7 cellular contexts compared by ENCODE assay signal in the genomic region with DNA sequence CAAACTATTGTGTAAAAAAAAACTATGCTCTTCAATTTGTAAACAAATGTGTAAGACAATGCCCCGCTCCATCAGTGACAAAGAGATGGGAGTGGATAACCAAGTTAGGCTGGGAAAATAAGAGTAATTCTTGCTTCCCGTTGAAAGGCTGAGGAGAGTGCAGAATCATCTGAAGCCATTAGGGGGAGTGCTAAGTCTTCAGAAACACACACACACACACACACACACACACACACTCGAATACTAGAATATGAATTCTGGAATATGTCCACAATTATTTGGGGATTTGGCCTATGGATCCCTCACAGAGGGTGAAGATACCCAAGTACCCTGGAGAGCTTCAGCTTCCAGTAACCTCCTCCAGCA. TPM values are rescaled to one million over a fixed set of nuclear protein-coding genes. Genes with fewer than 3 reads are reported as not detected.
A peak's percentile ranks its signal among the peaks of the same experiment; 100 is the strongest.
DNase-seq lines count a peak whose midpoint lies in the region; ATAC-seq, FAIRE-seq and TF ChIP-seq lines count a peak whose summit lies in the region.

No MANE protein-coding gene starts in this region.

- no peaks in the 10 kb centered on the region for H3K79me2 ChIP-seq in HCT116 (ENCODE audit: insufficient read depth, low read length)

- H3K27ac ChIP-seq in HCT116 (ENCODE audit: low read depth, low read length) (no peak overlapping the region), kidney (ENCODE audit: low read depth in 2 of 2, low read length in 2 of 2) (no peak overlapping the region)

- intact Hi-C loops in HCT116 (cut with micrococcal nuclease) (loop anchor here (1.0 to 10.0 kb wide), 6 partner anchors 45 to 1035 kb away; no protein-coding TSS in a partner anchor), kidney (cut with DNase I) (loop anchor here (10.0 kb wide), 1 partner anchor 173 kb away; no protein-coding TSS in a partner anchor)

- H3K4me3 ChIP-seq in HCT116 (replicated peaks in 1 of 2; ENCODE audit: low read depth in 1 of 2, low read length in 2 of 2): no peak overlapping the region
- no peak overlapping the region for H3K4me3 ChIP-seq in astrocyte of the cerebellum (ENCODE audit: low read depth, low read length)
- H3K4me3 ChIP-seq in kidney (ENCODE audit: low read length in 2 of 2): no peak overlapping the region

- CTCF ChIA-PET in HCT116 (lab: Charles Lee): interaction anchor here (0.9 to 1.7 kb wide), 7 partner anchors 9 to 421 kb away, joined by 3 to 19 read pairs (median 7); no protein-coding TSS in a partner anchor

- POLR2A ChIA-PET in HCT116 (lab: Charles Lee): no interaction called here

- H2AFZ ChIP-seq in HCT116 (ENCODE audit: low read depth, low read length, poor library complexity, severe bottlenecking): no peak overlapping the region

- H3K27me3 ChIP-seq in HCT116 (ENCODE audit: insufficient read depth, low read length): 0 out of 2 replicates have a peak, but pooled peaks cover 13% of the 10 kb centered on the region

- H3K9ac ChIP-seq in HCT116 (ENCODE audit: low read length) (no peak overlapping the region), kidney (ENCODE audit: low read length in 2 of 2) (no peak overlapping the region)

- peak; percentile 69 for DNase-seq in ELF-1 (ENCODE audit: low read depth, low spot score)
- DNase-seq in HCT116 (ENCODE audit: low read depth, low spot score): peak; percentile 72
- DNase-seq in NCI-H345 (lab: John Stamatoyannopoulos, UW): peak; percentile 72
- DNase-seq in astrocyte of the cerebellum (ENCODE audit: low read depth): peak; percentile 76
- DNase-seq in kidney: no peak

- peak overlapping the region; percentile 29; the same call in 1 of the 2 replicates for H3K4me2 ChIP-seq in HCT116 (ENCODE audit: low read length)

- no peaks in the 10 kb centered on the region for H4K20me1 ChIP-seq in HCT116 (ENCODE audit: insufficient read depth)

- TF ChIP-seq POLR2A in HCT116 (IDR thresholded peaks at IDR 0.05; ENCODE audit: borderline replicate concordance, extremely low read depth, insufficient read depth, insufficient read length): no peak

- H3K9me2 ChIP-seq in HCT116 (ENCODE audit: insufficient read depth): no peaks in the 10 kb centered on the region

- TF ChIP-seq CTCF in HCT116 (IDR thresholded peaks at IDR 0.05 in 2 of 3, conservative IDR thresholded peaks at IDR 0.05 in 1 of 3; ENCODE audit: borderline replicate concordance in 1 of 3, insufficient read depth in 1 of 3, low read depth in 2 of 3, low read length in 2 of 3) (peak; percentile 56 to 72 (median 72)), astrocyte of the cerebellum (IDR thresholded peaks at IDR 0.05; ENCODE audit: low read depth, low read length, missing control alignments) (peak; percentile 77), kidney (IDR thresholded peaks at IDR 0.05; ENCODE audit: borderline replicate concordance, extremely low read depth, insufficient read depth) (peak; percentile 41)

- BruUV-seq in HCT116 (replicated peaks; lab: Mats Ljungman, UMichigan): no TSS peak

- TF ChIP-seq RAD21 in HCT116 (IDR thresholded peaks at IDR 0.05; ENCODE audit: low read depth): peak; percentile 77

- H3K36me3 ChIP-seq in HCT116 (ENCODE audit: control insufficient read depth in 1 of 2, insufficient read depth in 2 of 2, low read length in 2 of 2): no peaks in the 10 kb centered on the region
- no peaks in the 10 kb centered on the region for H3K36me3 ChIP-seq in kidney (ENCODE audit: control insufficient read depth in 1 of 2, insufficient read depth in 2 of 2, low read length in 2 of 2)

- no peak for FAIRE-seq in kidney (lab: Jason Lieb, UNC)

- RAD21 ChIA-PET in HCT116 (lab: Charles Lee; ENCODE audit: low non-redundant PET in 1 of 2, low total read pairs in 2 of 2, uncharacterized antibody in 2 of 2, unreplicated experiment in 2 of 2): interaction anchor here in 1 of 2 experiments (0.6 to 0.9 kb wide), 2 partner anchors 30 to 194 kb away, joined by 3 read pairs; no protein-coding TSS in a partner anchor

- H3K4me1 ChIP-seq in HCT116 (ENCODE audit: control insufficient read depth in 1 of 2, insufficient read depth in 2 of 2, low read length in 2 of 2): peaks cover 2 to 4% of the 10 kb centered on the region in 2 experiments; a peak in 3 of 4 replicates
- H3K4me1 ChIP-seq in kidney (ENCODE audit: control insufficient read depth in 1 of 2, insufficient read depth in 1 of 2, low read depth in 1 of 2, low read length in 2 of 2): peaks cover 4 to 10% of the 10 kb centered on the region in 2 donors

- in situ Hi-C loops in astrocyte of the cerebellum (cut with HindIII; ENCODE audit: low sequenced_read_pairs): loop anchor here (5.0 kb wide), 1 partner anchor 215 kb away; a partner anchor contains a TSS

- peak; percentile 84 for ATAC-seq in HCT116
- ATAC-seq in HG03521 (IDR thresholded peaks at IDR 0.05; ENCODE audit: unreplicated experiment): no peak
- no peak for ATAC-seq in GM19452 (IDR thresholded peaks at IDR 0.05; ENCODE audit: unreplicated experiment)

- H3K9me3 ChIP-seq in HCT116 (ENCODE audit: control insufficient read depth in 1 of 2, insufficient read depth in 1 of 2, low read depth in 1 of 2, low read length in 2 of 2) (no peaks in the 10 kb centered on the region), kidney (ENCODE audit: control insufficient read depth in 1 of 2, low read length in 2 of 2) (peaks cover 0 to 4% of the 10 kb centered on the region in 2 donors)

TF ChIP-seq in HCT116, 20 proteins besides CTCF, POLR2A, EP300 and RAD21:
- TF ChIP-seq, protein P1, sequence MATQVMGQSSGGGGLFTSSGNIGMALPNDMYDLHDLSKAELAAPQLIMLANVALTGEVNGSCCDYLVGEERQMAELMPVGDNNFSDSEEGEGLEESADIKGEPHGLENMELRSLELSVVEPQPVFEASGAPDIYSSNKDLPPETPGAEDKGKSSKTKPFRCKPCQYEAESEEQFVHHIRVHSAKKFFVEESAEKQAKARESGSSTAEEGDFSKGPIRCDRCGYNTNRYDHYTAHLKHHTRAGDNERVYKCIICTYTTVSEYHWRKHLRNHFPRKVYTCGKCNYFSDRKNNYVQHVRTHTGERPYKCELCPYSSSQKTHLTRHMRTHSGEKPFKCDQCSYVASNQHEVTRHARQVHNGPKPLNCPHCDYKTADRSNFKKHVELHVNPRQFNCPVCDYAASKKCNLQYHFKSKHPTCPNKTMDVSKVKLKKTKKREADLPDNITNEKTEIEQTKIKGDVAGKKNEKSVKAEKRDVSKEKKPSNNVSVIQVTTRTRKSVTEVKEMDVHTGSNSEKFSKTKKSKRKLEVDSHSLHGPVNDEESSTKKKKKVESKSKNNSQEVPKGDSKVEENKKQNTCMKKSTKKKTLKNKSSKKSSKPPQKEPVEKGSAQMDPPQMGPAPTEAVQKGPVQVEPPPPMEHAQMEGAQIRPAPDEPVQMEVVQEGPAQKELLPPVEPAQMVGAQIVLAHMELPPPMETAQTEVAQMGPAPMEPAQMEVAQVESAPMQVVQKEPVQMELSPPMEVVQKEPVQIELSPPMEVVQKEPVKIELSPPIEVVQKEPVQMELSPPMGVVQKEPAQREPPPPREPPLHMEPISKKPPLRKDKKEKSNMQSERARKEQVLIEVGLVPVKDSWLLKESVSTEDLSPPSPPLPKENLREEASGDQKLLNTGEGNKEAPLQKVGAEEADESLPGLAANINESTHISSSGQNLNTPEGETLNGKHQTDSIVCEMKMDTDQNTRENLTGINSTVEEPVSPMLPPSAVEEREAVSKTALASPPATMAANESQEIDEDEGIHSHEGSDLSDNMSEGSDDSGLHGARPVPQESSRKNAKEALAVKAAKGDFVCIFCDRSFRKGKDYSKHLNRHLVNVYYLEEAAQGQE (IDR thresholded peaks at IDR 0.05; ENCODE audit: low read depth): no peak
- TF ChIP-seq FOSL1 (IDR thresholded peaks at IDR 0.05; ENCODE audit: low read depth) (no peak), ZNF274 (IDR thresholded peaks at IDR 0.05; ENCODE audit: low read depth, low read length) (no peak), EZH2 (IDR thresholded peaks at IDR 0.05) (no peak), ZFX (IDR thresholded peaks at IDR 0.05) (no peak), YY1 (IDR thresholded peaks at IDR 0.05; ENCODE audit: extremely low read depth, insufficient replicate concordance, low read depth, low read length) (peak; percentile 35), SRF (IDR thresholded peaks at IDR 0.05; ENCODE audit: low read depth) (0 out of 2 replicates have a peak, but pooled peaks have one; percentile 37), EZH2phosphoT487 (IDR thresholded peaks at IDR 0.05; ENCODE audit: borderline replicate concordance) (no peak), TCF7L2 (IDR thresholded peaks at IDR 0.05; ENCODE audit: borderline replicate concordance, extremely low read depth, insufficient read depth, insufficient read length) (no peak), SP1 (IDR thresholded peaks at IDR 0.05; ENCODE audit: low read depth) (no peak)
- TF ChIP-seq, protein P2, sequence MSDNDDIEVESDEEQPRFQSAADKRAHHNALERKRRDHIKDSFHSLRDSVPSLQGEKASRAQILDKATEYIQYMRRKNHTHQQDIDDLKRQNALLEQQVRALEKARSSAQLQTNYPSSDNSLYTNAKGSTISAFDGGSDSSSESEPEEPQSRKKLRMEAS (IDR thresholded peaks at IDR 0.05): no peak
- TF ChIP-seq, protein P3, sequence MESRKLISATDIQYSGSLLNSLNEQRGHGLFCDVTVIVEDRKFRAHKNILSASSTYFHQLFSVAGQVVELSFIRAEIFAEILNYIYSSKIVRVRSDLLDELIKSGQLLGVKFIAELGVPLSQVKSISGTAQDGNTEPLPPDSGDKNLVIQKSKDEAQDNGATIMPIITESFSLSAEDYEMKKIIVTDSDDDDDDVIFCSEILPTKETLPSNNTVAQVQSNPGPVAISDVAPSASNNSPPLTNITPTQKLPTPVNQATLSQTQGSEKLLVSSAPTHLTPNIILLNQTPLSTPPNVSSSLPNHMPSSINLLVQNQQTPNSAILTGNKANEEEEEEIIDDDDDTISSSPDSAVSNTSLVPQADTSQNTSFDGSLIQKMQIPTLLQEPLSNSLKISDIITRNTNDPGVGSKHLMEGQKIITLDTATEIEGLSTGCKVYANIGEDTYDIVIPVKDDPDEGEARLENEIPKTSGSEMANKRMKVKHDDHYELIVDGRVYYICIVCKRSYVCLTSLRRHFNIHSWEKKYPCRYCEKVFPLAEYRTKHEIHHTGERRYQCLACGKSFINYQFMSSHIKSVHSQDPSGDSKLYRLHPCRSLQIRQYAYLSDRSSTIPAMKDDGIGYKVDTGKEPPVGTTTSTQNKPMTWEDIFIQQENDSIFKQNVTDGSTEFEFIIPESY (IDR thresholded peaks at IDR 0.05; ENCODE audit: extremely low read depth, insufficient replicate concordance, low read length): no peak

RNA-seq across cellular contexts. Expression of a gene that starts 27.8 kb away (rescaled TPM):
- total RNA-seq in HCT116 (2021; ENCODE audit: unreplicated experiment) (30.7 TPM), kidney (12.3 TPM)
- polyA plus RNA-seq in HCT116 (2012): 51.1 and 52.9 TPM in 2 replicates
- 8.7 TPM for polyA plus RNA-seq in kidney (ENCODE audit: insufficient read depth, low read depth, low replicate concordance)

RNA-seq across cellular contexts. Expression of a gene that starts 37.3 kb away (rescaled TPM):
- 8.6 TPM for total RNA-seq in HCT116 (2021; ENCODE audit: unreplicated experiment)
- polyA plus RNA-seq in HCT116 (2012): 1.6 and 1.9 TPM in 2 replicates
- total RNA-seq in kidney: 16.4 TPM
- polyA plus RNA-seq in kidney (ENCODE audit: insufficient read depth, low read depth, low replicate concordance): 6.5 TPM
